Comparison of ENCODE assay signal across 21 cellular contexts in genomic region chr9:80204054-80204453, GRCh38.
DNase-seq lines count a peak whose midpoint lies in the region; ATAC-seq, FAIRE-seq and TF ChIP-seq lines count a peak whose summit lies in the region.
"Had no signal": no experiment of that assay in that cellular context is flagged by ENCODE, and none has a peak within 500 bp of the region (broad histone marks: within the 10 kb centered on the region; RNA-seq: fewer than 3 reads in every experiment).

No MANE protein-coding gene starts in this region.

- no peak overlapping the region for H2BK120ac ChIP-seq in IMR-90 (ENCODE audit: low read depth, low read length)
- H2BK120ac ChIP-seq in neuronal stem cell (ENCODE audit: low read depth, low read length) = no peak overlapping the region

- H4K20me1 ChIP-seq in IMR-90 (ENCODE audit: insufficient read depth, low read length) = no peaks in the 10 kb centered on the region

- H3K4me3 ChIP-seq in IMR-90 (ENCODE audit: insufficient read depth, low read depth, low read length) (no peak overlapping the region), bronchial epithelial cell (ENCODE audit: low read depth, low read length) (no peak overlapping the region), foreskin fibroblast (ENCODE audit: low read depth in 1 of 2, low read length in 2 of 2) (no peak overlapping the region), brain microvascular endothelial cell (ENCODE audit: low read depth, low read length) (no peak overlapping the region), neuronal stem cell (ENCODE audit: low read length in 2 of 2) (no peak overlapping the region)
- H3K4me3 ChIP-seq: Peyer's patch had no signal

- FAIRE-seq in bronchial epithelial cell (lab: Jason Lieb, UNC) = no peak
- FAIRE-seq: D721Med, H1, HepG2 had no signal

- DNase-seq in AG08396 (ENCODE audit: low spot score) (peak; percentile 8), IMR-90 (peak; percentile 69), bronchial epithelial cell (ENCODE audit: low read depth) (peak; percentile 49), foreskin fibroblast (peak; percentile 6 to 50), brain microvascular endothelial cell (no peak), neuronal stem cell (ENCODE audit: low spot score) (no peak)
- DNase-seq: BE2C, KBM-7, NCI-H1092, NCI-H1436 treated with DMSO at 0.1 percent for 48 hours, NCI-H1930, NCI-H345, NCI-H524 treated with DMSO at 0.1 percent for 48 hours, NCI-H82, Peyer's patch had no signal

- H2AK5ac ChIP-seq in IMR-90 (ENCODE audit: low read depth, low read length) = no peak overlapping the region
- no peak overlapping the region for H2AK5ac ChIP-seq in neuronal stem cell (ENCODE audit: low read depth, low read length)

- H3K4me1 ChIP-seq in IMR-90 (ENCODE audit: control insufficient read depth, insufficient read depth, low read length) = 0 out of 2 replicates have a peak, but pooled peaks cover 2% of the 10 kb centered on the region
- no peaks in the 10 kb centered on the region for H3K4me1 ChIP-seq in neuronal stem cell (ENCODE audit: control insufficient read depth in 2 of 2, insufficient read depth in 1 of 2, low read depth in 1 of 2, low read length in 2 of 2)
- H3K4me1 ChIP-seq: BE2C, Peyer's patch had no signal

- TF ChIP-seq POLR2A in IMR-90 (IDR thresholded peaks at IDR 0.05; ENCODE audit: low read depth, low read length) = no peak

- no peak overlapping the region for H4K8ac ChIP-seq in IMR-90 (ENCODE audit: low read depth in 2 of 2, low read length in 2 of 2)
- H4K8ac ChIP-seq in neuronal stem cell (ENCODE audit: low read depth, low read length) = no peak overlapping the region

- no peak overlapping the region for H3K56ac ChIP-seq in IMR-90 (ENCODE audit: extremely low read depth, insufficient read depth, low read length)

- WGBS in IMR-90 (ENCODE audit: extremely low coverage in 2 of 2, insufficient read length in 1 of 2), 2 experiments = no CpG with 5 or more reads among the region's 2 CpGs
- no CpG with 5 or more reads among the region's 2 CpGs for WGBS in neuronal stem cell (ENCODE audit: extremely low coverage in 2 of 2, insufficient read length in 2 of 2, insufficient replicate concordance in 1 of 2), 2 donors

- no peaks in the 10 kb centered on the region for H3K79me1 ChIP-seq in IMR-90 (ENCODE audit: low read depth in 1 of 2, low read length in 2 of 2)
- H3K79me1 ChIP-seq in neuronal stem cell (ENCODE audit: low read depth, low read length) = no peaks in the 10 kb centered on the region

- H2BK12ac ChIP-seq in neuronal stem cell (ENCODE audit: low read length) = no peak overlapping the region

- no peaks in the 10 kb centered on the region for H3K36me3 ChIP-seq in IMR-90 (ENCODE audit: control insufficient read depth, insufficient read depth, low read length)
- H3K36me3 ChIP-seq in bronchial epithelial cell (ENCODE audit: control insufficient read depth, insufficient read depth, low read length) = no peaks in the 10 kb centered on the region
- H3K36me3 ChIP-seq in brain microvascular endothelial cell (replicated peaks) = no peaks in the 10 kb centered on the region
- no peaks in the 10 kb centered on the region for H3K36me3 ChIP-seq in neuronal stem cell (replicated peaks in 1 of 2; ENCODE audit: control insufficient read depth in 2 of 2, insufficient read depth in 2 of 2, low read length in 2 of 2)
- H3K36me3 ChIP-seq: BE2C, Peyer's patch had no signal

- POLR2A ChIA-PET in IMR-90 (lab: Charles Lee; ENCODE audit: unreplicated experiment) = no interaction called here

- H3K27ac ChIP-seq in IMR-90 (ENCODE audit: insufficient read depth, low read length) (no peak overlapping the region), brain microvascular endothelial cell (no peak overlapping the region), neuronal stem cell (replicated peaks; ENCODE audit: low read length) (no peak overlapping the region)
- H3K27ac ChIP-seq: Peyer's patch had no signal

- H3K9me3 ChIP-seq in IMR-90 (ENCODE audit: control insufficient read depth, insufficient read depth, low read length) (no peaks in the 10 kb centered on the region), neuronal stem cell (replicated peaks in 1 of 2; ENCODE audit: control insufficient read depth in 2 of 2, insufficient read depth in 1 of 2, low read depth in 1 of 2, low read length in 2 of 2) (no peaks in the 10 kb centered on the region)
- H3K9me3 ChIP-seq: BE2C, Peyer's patch had no signal

- no peaks in the 10 kb centered on the region for H3K9me1 ChIP-seq in IMR-90 (ENCODE audit: insufficient read depth, low read length)

- no TSS peak for BruUV-seq in IMR-90 (replicated peaks; lab: Mats Ljungman, UMichigan)

- no peak overlapping the region for H4K91ac ChIP-seq in IMR-90 (ENCODE audit: insufficient read depth, low read depth, low read length)
- H4K91ac ChIP-seq in neuronal stem cell (ENCODE audit: low read depth, low read length, poor library complexity) = no peak overlapping the region

- TF ChIP-seq RAD21 in IMR-90 (IDR thresholded peaks at IDR 0.05; ENCODE audit: low read length) = no peak

- intact Hi-C loops in IMR-90 (cut with micrococcal nuclease) = no loop called here

- in situ Hi-C loops in IMR-90 (cut with MboI; ENCODE audit: low sequenced_read_pairs) (no loop called here), brain microvascular endothelial cell (cut with HindIII; ENCODE audit: low pct_ligation_motif_present, low sequenced_read_pairs) (no loop called here)

- H3K4me2 ChIP-seq in IMR-90 (ENCODE audit: low read depth, low read length) = no peak overlapping the region
- H3K4me2 ChIP-seq in neuronal stem cell (ENCODE audit: insufficient read depth, low read length, poor library complexity, severe bottlenecking) = no peak overlapping the region

- no peak overlapping the region for H2BK20ac ChIP-seq in IMR-90 (ENCODE audit: low read depth, low read length)

- no peak overlapping the region for H2AK9ac ChIP-seq in IMR-90 (replicated peaks; ENCODE audit: low read depth, low read length, poor library complexity)

- ATAC-seq in IMR-90 (ENCODE audit: low read depth) (peak; percentile 57), GM19467 (IDR thresholded peaks at IDR 0.05; ENCODE audit: unreplicated experiment) (no peak), GM21515 (IDR thresholded peaks at IDR 0.05; ENCODE audit: unreplicated experiment) (no peak)
- ATAC-seq: HepG2, Right ventricle myocardium inferior had no signal

- H2AFZ ChIP-seq in IMR-90 (replicated peaks; ENCODE audit: low read length, poor library complexity) = no peak overlapping the region
- H2AFZ ChIP-seq in neuronal stem cell (ENCODE audit: low read length) = no peak overlapping the region

- H2BK15ac ChIP-seq in IMR-90 (ENCODE audit: low read depth, low read length) (no peak overlapping the region), neuronal stem cell (ENCODE audit: low read length) (no peak overlapping the region)

- TF ChIP-seq CTCF in IMR-90 (conservative IDR thresholded peaks at IDR 0.05; ENCODE audit: low read depth, low read length) (no peak), bronchial epithelial cell (IDR thresholded peaks at IDR 0.05; ENCODE audit: insufficient read depth, low read length, severe bottlenecking) (no peak), foreskin fibroblast (IDR thresholded peaks at IDR 0.05; ENCODE audit: low read depth, low read length) (no peak), brain microvascular endothelial cell (IDR thresholded peaks at IDR 0.05; ENCODE audit: low read depth, low read length, missing control alignments) (no peak)

- H3K4ac ChIP-seq in IMR-90 (ENCODE audit: low read depth, low read length) (no peak overlapping the region), neuronal stem cell (ENCODE audit: low read length) (no peak overlapping the region)

- H3K18ac ChIP-seq in IMR-90 (ENCODE audit: low read depth, low read length) = no peak overlapping the region
- no peak overlapping the region for H3K18ac ChIP-seq in neuronal stem cell (ENCODE audit: low read length)

- no peak overlapping the region for H2BK5ac ChIP-seq in IMR-90 (ENCODE audit: low read depth, low read length, poor library complexity, severe bottlenecking)
- H2BK5ac ChIP-seq in neuronal stem cell (ENCODE audit: low read length) = no peak overlapping the region

- dilution Hi-C loops in IMR-90 (cut with HindIII; ENCODE audit: low sequenced_read_pairs, unreplicated experiment) = no loop called here

- H3K9ac ChIP-seq in IMR-90 (ENCODE audit: low read depth, low read length) = no peak overlapping the region
- no peak overlapping the region for H3K9ac ChIP-seq in neuronal stem cell (ENCODE audit: low read depth, low read length, poor library complexity)

- CTCF ChIA-PET in IMR-90 (lab: Yijun Ruan, JAX) = no interaction called here

- no peaks in the 10 kb centered on the region for H3K27me3 ChIP-seq in IMR-90 (ENCODE audit: control insufficient read depth, insufficient read depth, low read length)
- H3K27me3 ChIP-seq in bronchial epithelial cell (ENCODE audit: control insufficient read depth, insufficient read depth, low read length) = no peaks in the 10 kb centered on the region
- H3K27me3 ChIP-seq in brain microvascular endothelial cell (replicated peaks) = no peaks in the 10 kb centered on the region
- H3K27me3 ChIP-seq in neuronal stem cell (ENCODE audit: control insufficient read depth in 3 of 3, insufficient read depth in 3 of 3, low read depth in 1 of 3, low read length in 3 of 3) = no peaks in the 10 kb centered on the region
- H3K27me3 ChIP-seq: BE2C, Peyer's patch had no signal

- no peak overlapping the region for H3K23ac ChIP-seq in IMR-90 (ENCODE audit: low read depth, low read length)
- no peak overlapping the region for H3K23ac ChIP-seq in neuronal stem cell (ENCODE audit: low read depth, low read length, poor library complexity)

- H3K14ac ChIP-seq in IMR-90 (replicated peaks; ENCODE audit: low read depth, low read length) (no peak overlapping the region), neuronal stem cell (ENCODE audit: low read length) (no peak overlapping the region)

- no peak overlapping the region for H4K5ac ChIP-seq in IMR-90 (ENCODE audit: low read depth, low read length)

TF ChIP-seq in IMR-90, 13 proteins besides CTCF, POLR2A, EP300 and RAD21 (continues in another document):
- TF ChIP-seq BHLHE40 (IDR thresholded peaks at IDR 0.05; ENCODE audit: low read depth, low read length) (no peak), ELK1 (IDR thresholded peaks at IDR 0.05; ENCODE audit: borderline replicate concordance, low read depth, low read length) (no peak), MXI1 (IDR thresholded peaks at IDR 0.05; ENCODE audit: borderline replicate concordance, low read depth, low read length) (no peak), RCOR1 (IDR thresholded peaks at IDR 0.05; ENCODE audit: insufficient replicate concordance, low read length) (no peak), FOS (IDR thresholded peaks at IDR 0.05; ENCODE audit: low read depth, low read length) (0 out of 2 replicates have a peak, but pooled peaks have one; percentile 9)

Comparison
In these comparisons a context has a peak if more than half of its experiments do, and no peak if none do; other contexts are left out.
1. DNase-seq: peak in AG08396 (single experiment), IMR-90 (single experiment), bronchial epithelial cell (single experiment) and foreskin fibroblast (2 of 2); none in brain microvascular endothelial cell (single experiment) and neuronal stem cell (single experiment).